ENCODE assay signal across 9 cellular contexts in genomic region chr9:113056191-113057106, GRCh38. TPM values are rescaled to one million over a fixed set of nuclear protein-coding genes. Genes with fewer than 3 reads are reported as not detected.
DNase-seq lines count a peak whose midpoint lies in the region; ATAC-seq and TF ChIP-seq lines count a peak whose summit lies in the region.
"Had no signal": no experiment of that assay in that cellular context is flagged by ENCODE, and none has a peak within 500 bp of the region (broad histone marks: within the 10 kb centered on the region; RNA-seq: fewer than 3 reads in every experiment).

Gene ZFP37 (minus strand): TSS chr9:113056724. CDS start chr9:113056688, 36 bp downstream.

- DNase-seq in COLO668 (lab: John Stamatoyannopoulos, UW; ENCODE audit: unreplicated experiment) (peak; percentile 93), MG63 (peak; percentile 92), T-helper 17 cell (peak; percentile 54 to 68 (median 59)), ascending aorta (ENCODE audit: low spot score in 2 of 2) (peak; percentile 77 to 97), right atrium auricular region (ENCODE audit: low spot score) (peak; percentile 96), posterior vena cava (ENCODE audit: low spot score) (peak; percentile 97), type B pancreatic cell (ENCODE audit: extremely low spot score, unreplicated experiment) (peak; percentile 87)

- H3K27me3 ChIP-seq in MG63, result 0 out of 2 replicates have a peak, but pooled peaks cover 1% of the 10 kb centered on the region
- peaks cover 2% of the 10 kb centered on the region for H3K27me3 ChIP-seq in ascending aorta
- peaks cover 0 to 4% of the 10 kb centered on the region in 2 donors for H3K27me3 ChIP-seq in right atrium auricular region

- no peaks in the 10 kb centered on the region for H3K36me3 Mint-ChIP-seq in T-helper 17 cell (ENCODE audit: low read depth)
- H3K36me3 Mint-ChIP-seq in type B pancreatic cell, result no peaks in the 10 kb centered on the region

- H3K36me3 ChIP-seq in MG63 (no peaks in the 10 kb centered on the region), ascending aorta (peaks cover 0 to 5% of the 10 kb centered on the region in 2 donors), right atrium auricular region (no peaks in the 10 kb centered on the region)

- H3K4me1 ChIP-seq in ascending aorta (no peaks in the 10 kb centered on the region), right atrium auricular region (no peaks in the 10 kb centered on the region)

- H3K27ac Mint-ChIP-seq in T-helper 17 cell (no peak within 1 kb of the TSS), type B pancreatic cell (no peak within 1 kb of the TSS)
- H3K27ac Mint-ChIP-seq: T-helper 1 cell treated with Interleukin-12 subunit alpha and Interleukin-12 subunit beta and Interleukin-4 antibody, amounts not matched to agents 30 μg/mL and 1 μg/mL, for 36 hours had no signal

- no peaks in the 10 kb centered on the region for H3K4me1 Mint-ChIP-seq in T-helper 17 cell
- no peaks in the 10 kb centered on the region for H3K4me1 Mint-ChIP-seq in type B pancreatic cell (ENCODE audit: unreplicated experiment)

- intact Hi-C loops in ascending aorta (cut with DNase I), result loop anchor here (10.0 kb wide), 4 partner anchors 212 to 1422 kb away; partner anchors contain the start of genes DNAJC25, PTBP3 and SNX30
- intact Hi-C loops in posterior vena cava (cut with DNase I), result no loop called here

- H3K4me3 Mint-ChIP-seq in T-helper 17 cell (no peak within 1 kb of the TSS), type B pancreatic cell (no peak within 1 kb of the TSS)
- H3K4me3 Mint-ChIP-seq: T-helper 1 cell treated with Interleukin-12 subunit alpha and Interleukin-12 subunit beta and Interleukin-4 antibody, amounts not matched to agents 30 μg/mL and 1 μg/mL, for 36 hours had no signal

- H3K9me3 Mint-ChIP-seq in type B pancreatic cell, result no peaks in the 10 kb centered on the region

- H3K4me3 ChIP-seq in MG63 (peak within 1 kb of the TSS; percentile 97), ascending aorta (peak within 1 kb of the TSS; percentile 69 to 77), right atrium auricular region (peak within 1 kb of the TSS; percentile 67 to 76)

- H3K27ac ChIP-seq in ascending aorta (peak within 1 kb of the TSS; percentile 62 to 84), right atrium auricular region (peak within 1 kb of the TSS; percentile 76 to 81)

- TF ChIP-seq CTCF in ascending aorta (IDR thresholded peaks at IDR 0.05) (no peak), right atrium auricular region (IDR thresholded peaks at IDR 0.05) (peak in 1 of 2 donors; percentile 16), type B pancreatic cell (conservative IDR thresholded peaks at IDR 0.05) (no peak)

- H3K9me3 ChIP-seq in MG63 (peaks cover 34% of the 10 kb centered on the region), T-helper 17 cell (ENCODE audit: control insufficient read depth, low read length, poor library complexity, severe bottlenecking) (peaks cover 16% of the 10 kb centered on the region), ascending aorta (peaks cover 22 to 64% of the 10 kb centered on the region in 2 donors), right atrium auricular region (peaks cover 0 to 74% of the 10 kb centered on the region in 2 donors)

- peak; percentile 97 for ATAC-seq in GM21723 (IDR thresholded peaks at IDR 0.05; ENCODE audit: unreplicated experiment)
- peak; percentile 97 for ATAC-seq in T-helper 17 cell

- no peaks in the 10 kb centered on the region for H3K27me3 Mint-ChIP-seq in T-helper 17 cell
- peaks cover 12% of the 10 kb centered on the region for H3K27me3 Mint-ChIP-seq in type B pancreatic cell

RNA-seq across cellular contexts. Expression of gene ZFP37, which starts in this region (rescaled TPM):
- 0.62 and 2.2 TPM in 2 replicates for total RNA-seq in MG63 (2014; rRNA removed; shearing (Covaris generic); ENCODE audit: low replicate concordance)
- 1 to 10 TPM in 1 of 2 donors, under 1 TPM in 1; 0.65 to 1.5 TPM for total RNA-seq in T-helper 17 cell
- 3.3 TPM for total RNA-seq in ascending aorta
- 1 to 10 TPM; 1.0 to 2.2 TPM for total RNA-seq in right atrium auricular region
- total RNA-seq in posterior vena cava, result 1 to 10 TPM; 3.6 to 4.4 TPM
- 3.6 and 7.4 TPM in 2 replicates for total RNA-seq in type B pancreatic cell (ENCODE audit: low replicate concordance)

Comparison
In these comparisons a context has a peak if more than half of its experiments do, and no peak if none do; other contexts are left out.
1. Peak in every context shown above with its lines: DNase-seq, ATAC-seq, H3K4me3 ChIP-seq and H3K27ac ChIP-seq.